8 cellular contexts compared by ENCODE assay signal in genomic region chr2:230220347-230220969, GRCh38. TPM values are rescaled to one million over a fixed set of nuclear protein-coding genes. Genes with fewer than 3 reads are reported as not detected.
DNase-seq lines count a peak whose midpoint lies in the region; ATAC-seq and TF ChIP-seq lines count a peak whose summit lies in the region.

No MANE protein-coding gene starts in this region.

- peak; percentile 4 for DNase-seq in RWPE1 (ENCODE audit: low spot score)
- no peak for DNase-seq in prostate gland (ENCODE audit: low spot score)
- DNase-seq in stimulated activated CD4-positive, alpha-beta T cell treated with anti-CD3 and anti-CD28 coated beads, Interleukin-12 subunit alpha, Interleukin-12 subunit beta, amount 100 ng/mL, for 4 hours: no peak

- CTCF ChIA-PET in RWPE1 (lab: Yijun Ruan, JAX): interaction anchor here (0.8 kb wide), 1 partner anchor 47 kb away, joined by 3 read pairs; no protein-coding TSS in a partner anchor

- TF ChIP-seq POLR2A in prostate gland (IDR thresholded peaks at IDR 0.05): no peak

- intact Hi-C loops in prostate gland (cut with DNase I): no loop called here

- TF ChIP-seq CTCF in DOHH2 (IDR thresholded peaks at IDR 0.05; ENCODE audit: low read depth, low read length, poor library complexity, severe bottlenecking) (no peak), RWPE1 (conservative IDR thresholded peaks at IDR 0.05; ENCODE audit: low read depth) (no peak), prostate gland (IDR thresholded peaks at IDR 0.05) (no peak)

- H3K36me3 ChIP-seq in DOHH2 (ENCODE audit: control insufficient read depth, low read length) (peaks cover 14% of the 10 kb centered on the region), esophagus (ENCODE audit: control insufficient read depth in 2 of 2, insufficient read depth in 2 of 2, low read length in 1 of 2) (no peaks in the 10 kb centered on the region), prostate gland (no peaks in the 10 kb centered on the region)

- no peaks in the 10 kb centered on the region for H3K9me2 ChIP-seq in DOHH2 (replicated peaks; ENCODE audit: control insufficient read depth, low read length)

- H3K4me2 ChIP-seq in DOHH2 (ENCODE audit: low read length): peak overlapping the region; percentile 66

- H3K27ac ChIP-seq in DOHH2 (ENCODE audit: low read depth, low read length) (0 out of 2 replicates have a peak overlapping the region, but pooled peaks have one; percentile 27), RWPE1 (peak overlapping the region; percentile 79), esophagus (ENCODE audit: low read depth in 2 of 2, low read length in 1 of 2) (peak overlapping the region; percentile 60 to 63), prostate gland (peak overlapping the region; percentile 78 to 79)

- no peaks in the 10 kb centered on the region for H4K20me1 ChIP-seq in DOHH2 (ENCODE audit: control insufficient read depth, insufficient read depth, low read depth, low read length)

- peaks cover 82% of the 10 kb centered on the region for H3K4me1 ChIP-seq in DOHH2 (ENCODE audit: control insufficient read depth, low read length)
- H3K4me1 ChIP-seq in esophagus (ENCODE audit: control insufficient read depth in 2 of 2, insufficient read depth in 2 of 2, low read length in 1 of 2): peaks cover 0 to 5% of the 10 kb centered on the region in 2 donors
- H3K4me1 ChIP-seq in prostate gland (replicated peaks): peaks cover 2% of the 10 kb centered on the region

- H3K9me3 ChIP-seq in DOHH2 (ENCODE audit: control insufficient read depth, insufficient read depth, low read length): no peaks in the 10 kb centered on the region
- H3K9me3 ChIP-seq in esophagus (ENCODE audit: control insufficient read depth in 2 of 2, insufficient read depth in 1 of 2, low read depth in 1 of 2, low read length in 1 of 2): no peaks in the 10 kb centered on the region
- no peaks in the 10 kb centered on the region for H3K9me3 ChIP-seq in prostate gland

- H3F3A ChIP-seq in DOHH2 (ENCODE audit: control insufficient read depth, insufficient read depth): no peaks in the 10 kb centered on the region; the same call in 1 of the 2 replicates

- 100% methylated on average over 1 of the region's 1 CpG for WGBS in esophagus, 2 donors
- 100% methylated on average over 1 of the region's 1 CpG for WGBS in prostate gland

- peak overlapping the region; percentile 74 for H3K4me3 ChIP-seq in DOHH2 (ENCODE audit: low read length)
- peak overlapping the region; percentile 53 to 79 for H3K4me3 ChIP-seq in esophagus (ENCODE audit: low read depth in 1 of 2, low read length in 2 of 2)
- H3K4me3 ChIP-seq in prostate gland: peak overlapping the region; percentile 43 to 51

- POLR2A ChIA-PET in RWPE1 (lab: Yijun Ruan, JAX; ENCODE audit: low non-redundant PET): no interaction called here

- ATAC-seq in HG03095 (IDR thresholded peaks at IDR 0.05; ENCODE audit: unreplicated experiment) (no peak), HG03045 (IDR thresholded peaks at IDR 0.05; ENCODE audit: unreplicated experiment) (no peak), GM19351 (IDR thresholded peaks at IDR 0.05; ENCODE audit: unreplicated experiment) (no peak)

- H3K27me3 ChIP-seq in DOHH2 (ENCODE audit: control insufficient read depth, low read length) (no peaks in the 10 kb centered on the region), esophagus (ENCODE audit: control insufficient read depth in 1 of 2, insufficient read depth in 2 of 2, low read length in 2 of 2) (no peaks in the 10 kb centered on the region), prostate gland (replicated peaks; ENCODE audit: insufficient read depth) (no peaks in the 10 kb centered on the region)

- no peaks in the 10 kb centered on the region for H3K79me2 ChIP-seq in DOHH2 (ENCODE audit: control insufficient read depth, low read length)

RNA-seq across cellular contexts. Expression of gene SP110, which starts 0.7 kb away (rescaled TPM):
- polyA plus RNA-seq in esophagus: 1 to 10 TPM; 6.0 to 7.2 TPM
- total RNA-seq in prostate gland: 10 to 100 TPM; 26.5 to 39.3 TPM

RNA-seq across cellular contexts. Expression of gene SP140, which starts 5.1 kb away (rescaled TPM):
- polyA plus RNA-seq in esophagus: under 1 TPM; 0.28 to 0.71 TPM
- under 1 TPM in 1 of 2 donors, not detected in 1; 0.51 TPM for total RNA-seq in prostate gland

Comparison
In these comparisons a context has a peak if more than half of its experiments do, and no peak if none do; other contexts are left out.
1. H3K27ac ChIP-seq: peak in every context shown above with its lines; median percentile 79 in RWPE1; 78 in prostate gland; 62 in esophagus; 27 in DOHH2.